In genomic region chr10:78169214-78169613, GRCh38 we compare ENCODE assay signal across 18 cellular contexts.
DNase-seq lines count a peak whose midpoint lies in the region; TF ChIP-seq lines count a peak whose summit lies in the region.
"Had no signal": no experiment of that assay in that cellular context is flagged by ENCODE, and none has a peak within 500 bp of the region (broad histone marks: within the 10 kb centered on the region; RNA-seq: fewer than 3 reads in every experiment).

No MANE protein-coding gene starts in this region.

- DNase-seq in GM23248, result no peak
- peak; percentile 28 for DNase-seq in SK-MEL-5 (ENCODE audit: low read depth, low spot score)
- DNase-seq in stimulated activated CD8-positive, alpha-beta memory T cell treated with anti-CD3 and anti-CD28 coated beads, Interleukin-4, amount 100 ng/mL, for 48 hours, result no peak
- DNase-seq in tibial nerve (ENCODE audit: low spot score in 2 of 2), result no peak
- no peak for DNase-seq in central memory CD4-positive, alpha-beta T cell
- no peak for DNase-seq in PC-9
- DNase-seq: AML-193; Caco-2; Calu3; CD4-positive, alpha-beta T cell; CD8-positive, alpha-beta T cell; DMS79 treated with DMSO at 0.1 percent for 48 hours had no signal

- peaks cover 21% of the 10 kb centered on the region for H3F3A ChIP-seq in GM23248 (ENCODE audit: insufficient read depth)
- H3F3A ChIP-seq in PC-9 (ENCODE audit: insufficient read depth, low read depth), result no peaks in the 10 kb centered on the region

- H3K27me3 ChIP-seq in BLaER1 (no peaks in the 10 kb centered on the region), GM23248 (replicated peaks; ENCODE audit: insufficient read depth) (no peaks in the 10 kb centered on the region), tibial nerve (no peaks in the 10 kb centered on the region), PC-9 (ENCODE audit: insufficient read depth, low read depth) (peaks cover 32% of the 10 kb centered on the region)

- H3K79me2 ChIP-seq in GM23248 (ENCODE audit: insufficient read depth) (no peaks in the 10 kb centered on the region), PC-9 (ENCODE audit: low read depth) (no peaks in the 10 kb centered on the region)

- CTCF ChIA-PET in HEK293 (lab: Yijun Ruan, JAX) (interaction anchor here (2.1 kb wide), 1 partner anchor 122 kb away, joined by 9 read pairs; no protein-coding TSS in a partner anchor), PC-9 (lab: Charles Lee) (no interaction called here)

- in situ Hi-C loops in GM23248 (cut with MboI), result no loop called here
- in situ Hi-C loops in SK-MEL-5 (cut with HindIII; ENCODE audit: low pct_unique_long_range_greater_than_20kb, low sequenced_read_pairs), result no loop called here

- no peaks in the 10 kb centered on the region; the same call in 1 of the 2 replicates for H3K9me2 ChIP-seq in GM23248 (ENCODE audit: insufficient read depth)
- H3K9me2 ChIP-seq in PC-9 (ENCODE audit: insufficient read depth), result no peaks in the 10 kb centered on the region

- no peak for TF ChIP-seq CTCF in HEK293 (tag by site-specific recombination; IDR thresholded peaks at IDR 0.05)
- TF ChIP-seq CTCF in tibial nerve (IDR thresholded peaks at IDR 0.05), result no peak
- TF ChIP-seq CTCF in PC-9 (conservative IDR thresholded peaks at IDR 0.05), result no peak

- BruUV-seq in PC-9 (replicated peaks; lab: Mats Ljungman, UMichigan), result no TSS peak

- no peak overlapping the region for H3K9ac ChIP-seq in BLaER1
- no peak overlapping the region for H3K9ac ChIP-seq in GM23248

- no peaks in the 10 kb centered on the region for H4K20me1 ChIP-seq in BLaER1
- H4K20me1 ChIP-seq in GM23248 (ENCODE audit: insufficient read depth), result no peaks in the 10 kb centered on the region
- H4K20me1 ChIP-seq in PC-9 (ENCODE audit: insufficient read depth), result no peaks in the 10 kb centered on the region

- POLR2A ChIA-PET in HEK293 (lab: Yijun Ruan, JAX), result no interaction called here
- POLR2A ChIA-PET in PC-9 (lab: Charles Lee; ENCODE audit: unreplicated experiment), result no interaction called here

- H3K9me3 ChIP-seq in BLaER1 (no peaks in the 10 kb centered on the region), GM23248 (ENCODE audit: low read depth) (no peaks in the 10 kb centered on the region), HEK293 (ENCODE audit: control insufficient read depth, insufficient read depth, low read depth, low read length) (no peaks in the 10 kb centered on the region), tibial nerve (no peaks in the 10 kb centered on the region), PC-9 (ENCODE audit: insufficient read depth, low read depth) (no peaks in the 10 kb centered on the region)
- H3K9me3 ChIP-seq: A549 had no signal

- 68 to 79% methylated on average over 4 of the region's 4 CpGs for WGBS in GM23248 (ENCODE audit: low coverage in 1 of 2, low lambda C conversion rate in 2 of 2, missing lambda C conversion rate in 2 of 2), 2 experiments
- WGBS in tibial nerve, 2 donors, result 52 to 61% methylated on average over 4 of the region's 4 CpGs

- H3K4me2 ChIP-seq in BLaER1 (peak overlapping the region; percentile 58), GM23248 (ENCODE audit: unreplicated experiment) (peak overlapping the region; percentile 21), PC-9 (no peak overlapping the region)
- H3K4me2 ChIP-seq: A549 had no signal

- no peak for TF ChIP-seq EP300 in tibial nerve (IDR thresholded peaks at IDR 0.05)

- TF ChIP-seq POLR2A in tibial nerve (IDR thresholded peaks at IDR 0.05), result no peak

- H3K4me3 ChIP-seq in BLaER1 (no peak overlapping the region), GM23248 (no peak overlapping the region), HEK293 (ENCODE audit: low read depth, low read length) (no peak overlapping the region), tibial nerve (no peak overlapping the region), PC-9 (no peak overlapping the region)
- H3K4me3 ChIP-seq: A549, GM12878 had no signal

- intact Hi-C loops in PC-9 (cut with micrococcal nuclease; ENCODE audit: unreplicated experiment), result no loop called here

- no peak overlapping the region for H3K27ac ChIP-seq in BLaER1
- no peak overlapping the region for H3K27ac ChIP-seq in GM23248
- no peak overlapping the region for H3K27ac ChIP-seq in HEK293 (ENCODE audit: extremely low read depth, low read depth, low read length)
- no peak overlapping the region for H3K27ac ChIP-seq in tibial nerve
- H3K27ac ChIP-seq in PC-9, result no peak overlapping the region
- H3K27ac ChIP-seq: 22Rv1, A549, C4-2B had no signal

- H2AFZ ChIP-seq in GM23248, result no peak overlapping the region
- H2AFZ ChIP-seq in PC-9, result no peak overlapping the region

- H3K36me3 ChIP-seq in BLaER1 (no peaks in the 10 kb centered on the region), GM23248 (ENCODE audit: low read depth) (no peaks in the 10 kb centered on the region), HEK293 (ENCODE audit: control insufficient read depth in 2 of 2, insufficient read depth in 1 of 2, low read length in 2 of 2) (no peaks in the 10 kb centered on the region), tibial nerve (no peaks in the 10 kb centered on the region), PC-9 (ENCODE audit: low read depth) (no peaks in the 10 kb centered on the region)

- peaks cover 26% of the 10 kb centered on the region for H3K4me1 ChIP-seq in BLaER1
- H3K4me1 ChIP-seq in GM23248 (ENCODE audit: insufficient read depth), result peaks cover 28% of the 10 kb centered on the region
- H3K4me1 ChIP-seq in HEK293 (ENCODE audit: control insufficient read depth, insufficient read depth, low read length), result no peaks in the 10 kb centered on the region
- no peaks in the 10 kb centered on the region for H3K4me1 ChIP-seq in tibial nerve
- H3K4me1 ChIP-seq in PC-9 (replicated peaks; ENCODE audit: insufficient read depth), result no peaks in the 10 kb centered on the region
- H3K4me1 ChIP-seq: A549, Caco-2 had no signal

TF ChIP-seq in HEK293, 187 proteins besides CTCF, POLR2A, EP300 and RAD21:
- TF ChIP-seq EGR2 (tag by site-specific recombination; IDR thresholded peaks at IDR 0.05; ENCODE audit: low read depth), result peak; percentile 60
- peak; percentile 59 for TF ChIP-seq ZFHX2 (tag by site-specific recombination; conservative IDR thresholded peaks at IDR 0.05)
- TF ChIP-seq HIC1 (tag by site-specific recombination; IDR thresholded peaks at IDR 0.05), result no peak
